In the genomic region with DNA sequence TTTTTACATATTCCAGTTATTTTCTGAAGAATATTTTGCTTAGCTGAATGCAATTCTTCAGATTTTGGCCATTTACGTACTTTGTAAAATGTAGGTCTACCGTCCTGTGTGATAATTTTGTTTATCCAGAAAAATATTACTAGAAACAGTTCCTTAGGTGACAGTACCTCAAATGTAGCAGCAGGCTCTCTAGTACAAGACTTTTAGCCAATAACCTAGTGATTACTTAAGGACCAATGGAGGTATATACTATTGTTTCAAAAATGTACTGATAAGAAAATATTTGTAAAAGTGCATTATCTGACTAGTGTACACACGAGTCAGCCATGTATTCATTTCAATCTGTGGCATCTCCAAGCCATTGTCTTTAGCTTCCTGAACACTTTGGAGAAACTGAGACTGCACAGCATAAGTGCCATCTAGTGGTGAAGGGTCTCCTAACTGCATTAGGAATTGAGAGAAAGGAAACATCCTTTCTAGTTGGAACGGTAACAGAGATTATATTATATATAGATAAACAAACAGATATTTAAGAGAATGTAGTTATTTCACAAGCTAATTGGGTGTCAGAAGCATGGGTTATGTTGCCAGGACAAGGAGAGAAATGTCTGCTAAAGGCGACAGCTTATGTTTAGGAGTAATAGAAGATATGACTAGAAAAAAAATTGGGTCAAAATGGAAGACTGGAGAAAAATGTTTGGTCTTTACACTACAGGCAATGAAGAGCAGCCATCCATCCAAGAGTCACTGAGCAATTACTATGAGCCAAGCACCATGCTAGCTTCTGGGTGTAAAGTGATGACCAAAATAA, we compare ENCODE assay signal across 8 cellular contexts. TPM values are rescaled to one million over a fixed set of nuclear protein-coding genes. Genes with fewer than 3 reads are reported as not detected.
DNase-seq lines count a peak whose midpoint lies in the region; ATAC-seq, FAIRE-seq and TF ChIP-seq lines count a peak whose summit lies in the region.

No MANE protein-coding gene starts in this region.

- H3K4me1 Mint-ChIP-seq in T-cell = peaks cover 27 to 32% (median 32%) of the 10 kb centered on the region in 3 donors

- no peaks in the 10 kb centered on the region for H3K9me3 ChIP-seq in MM.1S (replicated peaks; ENCODE audit: insufficient read depth, low read length)
- H3K9me3 ChIP-seq in HepG2 (ENCODE audit: low read length) = no peaks in the 10 kb centered on the region

- BruUV-seq in HepG2 (replicated peaks; lab: Mats Ljungman, UMichigan) = no TSS peak

- H3K79me2 ChIP-seq in MM.1S (ENCODE audit: low read length) (no peaks in the 10 kb centered on the region), HepG2 (ENCODE audit: insufficient read depth, low read length) (peaks cover 7% of the 10 kb centered on the region)

- TF ChIP-seq CTCF in MM.1S (IDR thresholded peaks at IDR 0.05; ENCODE audit: low read length) = peak; percentile 82
- peak; percentile 84 for TF ChIP-seq CTCF in HepG2 (CRISPR knock-in tag; IDR thresholded peaks at IDR 0.05)

- H3K36me3 ChIP-seq in MM.1S (replicated peaks; ENCODE audit: insufficient read depth, low read length) (no peaks in the 10 kb centered on the region), HepG2 (replicated peaks in 1 of 2; ENCODE audit: control insufficient read depth in 1 of 2, insufficient read depth in 2 of 2, low read length in 2 of 2) (no peaks in the 10 kb centered on the region)

- intact Hi-C loops in HepG2 (cut with micrococcal nuclease; ENCODE audit: unreplicated experiment) = loop anchor here (1.0 to 5.0 kb wide), 5 partner anchors 150 to 1173 kb away; no protein-coding TSS in a partner anchor

- peak; percentile 60; the same call in 1 of the 2 replicates for TF ChIP-seq RAD21 in HepG2 (CRISPR knock-in tag; IDR thresholded peaks at IDR 0.05)

- H3K9me3 Mint-ChIP-seq in T-cell = no peaks in the 10 kb centered on the region

- H3K36me3 Mint-ChIP-seq in T-cell = no peaks in the 10 kb centered on the region

- DNase-seq in activated CD8-positive, alpha-beta memory T cell treated with anti-CD3 and anti-CD28 coated beads, Interleukin-2, amount 50 U/mL, for 1 hour (ENCODE audit: extremely low read depth) = peak; percentile 28
- DNase-seq in activated CD8-positive, alpha-beta memory T cell treated with anti-CD3 and anti-CD28 coated beads, Interleukin-2, amount 50 U/mL, for 48 hours = no peak
- DNase-seq in MM.1S (peak; percentile 70), T-cell (peak in 30 of 34 experiments; percentile 2 to 60 (median 37)), cerebellar cortex (ENCODE audit: low spot score) (peak; percentile 67), HepG2 (ENCODE audit: low spot score) (peak; percentile 67), superior temporal gyrus (ENCODE audit: extremely low spot score) (peak; percentile 97)

- H3K9me2 ChIP-seq in MM.1S (replicated peaks; ENCODE audit: insufficient read depth, low read length) = no peaks in the 10 kb centered on the region

- 65% methylated on average over 5 of the region's 5 CpGs for WGBS in HepG2 (ENCODE audit: low lambda C conversion rate)

- H3K4me2 ChIP-seq in MM.1S (ENCODE audit: low read depth, low read length) (peak overlapping the region; percentile 37; the same call in 1 of the 2 replicates), HepG2 (ENCODE audit: low read depth, low read length) (no peak overlapping the region)

- H2AFZ ChIP-seq in MM.1S (ENCODE audit: low read length) = peak overlapping the region; percentile 37; the same call in 1 of the 2 replicates
- H2AFZ ChIP-seq in HepG2 (ENCODE audit: low read length) = no peak overlapping the region

- H3K4me1 ChIP-seq in MM.1S (ENCODE audit: low read length) (peaks cover 24% of the 10 kb centered on the region), HepG2 (ENCODE audit: insufficient read depth, low read length) (peaks cover 12% of the 10 kb centered on the region)

- FAIRE-seq in HepG2 (lab: Jason Lieb, UNC) = peak; percentile 76

- H3K27me3 ChIP-seq in MM.1S (replicated peaks; ENCODE audit: insufficient read depth, low read length) (no peaks in the 10 kb centered on the region), HepG2 (ENCODE audit: control insufficient read depth in 1 of 2, insufficient read depth in 2 of 2, low read length in 2 of 2) (no peaks in the 10 kb centered on the region)

- H3K27me3 Mint-ChIP-seq in T-cell = no peaks in the 10 kb centered on the region

- H4K20me1 ChIP-seq in MM.1S (ENCODE audit: insufficient read depth, low read length) (no peaks in the 10 kb centered on the region), HepG2 (ENCODE audit: insufficient read depth, low read length) (no peaks in the 10 kb centered on the region)

- H3K4me3 Mint-ChIP-seq in T-cell = no peak overlapping the region

- CTCF ChIA-PET in T-cell (lab: Charles Lee) = interaction anchor here (0.6 to 7.7 kb wide), 60 partner anchors 9 to 611 kb away, joined by 3 to 200 read pairs (median 4); partner anchors contain the start of genes ARID5B (in 1 of the 2) and RTKN2 (in 1 of the 2)
- CTCF ChIA-PET in HepG2 (lab: Yijun Ruan, JAX; ENCODE audit: low intra/inter-chr PET ratio, low total read pairs) = interaction anchor here (1.2 to 3.6 kb wide), 2 partner anchors 206 to 347 kb away, joined by 3 to 25 read pairs; no protein-coding TSS in a partner anchor

- POLR2A ChIA-PET in T-cell (lab: Charles Lee) = interaction anchor here (0.8 to 1.2 kb wide), 6 partner anchors 195 to 486 kb away, joined by 3 to 5 read pairs (median 4); no protein-coding TSS in a partner anchor
- POLR2A ChIA-PET in HepG2 (lab: Yijun Ruan, JAX) = interaction anchor here (0.6 to 1.5 kb wide), 4 partner anchors 150 to 207 kb away, joined by 3 to 10 read pairs (median 7); no protein-coding TSS in a partner anchor

- H3K4me3 ChIP-seq in MM.1S (ENCODE audit: low read length) (no peak overlapping the region), HepG2 (replicated peaks in 1 of 3; ENCODE audit: insufficient read depth in 1 of 3, low read depth in 2 of 3, low read length in 3 of 3) (no peak overlapping the region)

- in situ Hi-C loops in HepG2 (cut with HindIII; ENCODE audit: extremely low pct_ligation_motif_present, low pct_unique_long_range_greater_than_20kb) = loop anchor here (10.0 kb wide), 2 partner anchors 150 to 200 kb away; no protein-coding TSS in a partner anchor

- H3K27ac Mint-ChIP-seq in T-cell = no peak overlapping the region

- TF ChIP-seq POLR2A in HepG2 (IDR thresholded peaks at IDR 0.05; ENCODE audit: insufficient read depth in 1 of 2, low read depth in 2 of 2, low read length in 2 of 2) = no peak

- H3F3A ChIP-seq in MM.1S (ENCODE audit: insufficient read depth, low read length) = no peaks in the 10 kb centered on the region

- TF ChIP-seq EP300 in HepG2 (IDR thresholded peaks at IDR 0.05; ENCODE audit: low read depth in 2 of 2, low read length in 2 of 2) (no peak; a peak in 1 of 4 replicates), HepG2 (CRISPR knock-in tag; IDR thresholded peaks at IDR 0.05; ENCODE audit: borderline replicate concordance) (no peak)

- ATAC-seq in GM21825 (IDR thresholded peaks at IDR 0.05; ENCODE audit: unreplicated experiment) (peak; percentile 48), T-cell (replicated peaks in 1 of 4) (peak; percentile 76 to 89 (median 81)), HepG2 (peak; percentile 64)

- H3K9ac ChIP-seq in MM.1S (ENCODE audit: low read length) (no peak overlapping the region), HepG2 (ENCODE audit: insufficient read depth, low read depth, low read length) (no peak overlapping the region)

- no peak overlapping the region for H3K27ac ChIP-seq in MM.1S (ENCODE audit: low read length)
- no peak overlapping the region for H3K27ac ChIP-seq in HepG2 (ENCODE audit: extremely low read length, insufficient read depth, low read length)

TF ChIP-seq in HepG2, 621 proteins besides CTCF, POLR2A, EP300 and RAD21 (continues in another document):
- TF ChIP-seq ZNF720 (CRISPR knock-in tag; IDR thresholded peaks at IDR 0.05) = no peak
- no peak for TF ChIP-seq NFE2L2 (IDR thresholded peaks at IDR 0.05; ENCODE audit: low read length)
- TF ChIP-seq RBAK (CRISPR knock-in tag; IDR thresholded peaks at IDR 0.05) = no peak
- TF ChIP-seq BCL6 (CRISPR knock-in tag; IDR thresholded peaks at IDR 0.05) = no peak; the same call in 1 of the 2 replicates
- no peak for TF ChIP-seq ZNF484 (CRISPR knock-in tag; IDR thresholded peaks at IDR 0.05; ENCODE audit: borderline replicate concordance, low read depth)
- TF ChIP-seq SP140L (CRISPR knock-in tag; IDR thresholded peaks at IDR 0.05; ENCODE audit: borderline replicate concordance) = no peak
- no peak for TF ChIP-seq MATR3 (CRISPR knock-in tag; IDR thresholded peaks at IDR 0.05)

RNA-seq across cellular contexts. Expression of gene RTKN2, which starts 23.7 kb away (rescaled TPM):
- total RNA-seq in T-cell (10 to 100 TPM in 4 of 5 donors, 1 to 10 TPM in 1; 9.0 to 15.5 (median 12.4) TPM), HepG2 (2016; rRNA removed; fragmentation: Illumina TruSeq; extraction: Trizol) (7.0 and 10.8 TPM in 2 replicates)
- 1.7 and 2.3 TPM in 2 replicates for total RNA-seq in HepG2 (2016; cell fraction: cytosol; rRNA removed; fragmentation: Illumina TruSeq; extraction: Trizol; ENCODE audit: low read depth)
- 6.6 and 10.1 TPM in 2 replicates for total RNA-seq in HepG2 (2016; cell fraction: insoluble cytoplasmic fraction; rRNA removed; fragmentation: Illumina TruSeq; extraction: Trizol)
- 3.9 and 4.5 TPM in 2 replicates for total RNA-seq in HepG2 (2016; cell fraction: membrane; rRNA removed; fragmentation: Illumina TruSeq; extraction: Trizol)
- 13.5 and 13.9 TPM in 2 replicates for total RNA-seq in HepG2 (2016; cell fraction: nucleus; rRNA removed; fragmentation: Illumina TruSeq; extraction: Trizol)
- 1.2 and 2.2 TPM in 2 replicates for polyA plus RNA-seq in HepG2 (2011; rRNA removed)
- polyA plus RNA-seq in HepG2 (2011; cell fraction: cytosol; rRNA removed) = 0.67 and 0.70 TPM in 2 replicates
- 1.4 and 1.6 TPM in 2 replicates for polyA plus RNA-seq in HepG2 (2011; cell fraction: nucleus; rRNA removed)
- polyA plus RNA-seq in HepG2 (2012) = 1.5 and 3.2 TPM in 2 replicates
- 1.1 TPM in 2 replicates for polyA plus RNA-seq in HepG2 (2016; cell fraction: cytosol; fragmentation: Illumina TruSeq; extraction: Trizol; ENCODE audit: low read depth)
- 9.3 TPM in 2 replicates for polyA plus RNA-seq in HepG2 (2016; cell fraction: insoluble cytoplasmic fraction; fragmentation: Illumina TruSeq; extraction: Trizol; ENCODE audit: low read depth)
- polyA plus RNA-seq in HepG2 (2016; cell fraction: membrane; fragmentation: Illumina TruSeq; extraction: Trizol; ENCODE audit: low read depth) = 2.1 and 2.7 TPM in 2 replicates
- polyA plus RNA-seq in HepG2 (2016; cell fraction: nucleus; fragmentation: Illumina TruSeq; extraction: Trizol; ENCODE audit: insufficient read depth, low read depth) = 9.6 and 11.4 TPM in 2 replicates
- 0.87 and 1.0 TPM in 2 replicates for polyA minus RNA-seq in HepG2 (2011; rRNA and poly(A)+ RNA removed; ENCODE audit: low replicate concordance)
- 1.8 and 2.0 TPM in 2 replicates for polyA minus RNA-seq in HepG2 (2011; cell fraction: cytosol; rRNA and poly(A)+ RNA removed)
- polyA minus RNA-seq in HepG2 (2011; cell fraction: nucleus; rRNA and poly(A)+ RNA removed) = 15.0 and 20.2 TPM in 2 replicates
